ENCODE assay signal across 19 cellular contexts in the genomic region with DNA sequence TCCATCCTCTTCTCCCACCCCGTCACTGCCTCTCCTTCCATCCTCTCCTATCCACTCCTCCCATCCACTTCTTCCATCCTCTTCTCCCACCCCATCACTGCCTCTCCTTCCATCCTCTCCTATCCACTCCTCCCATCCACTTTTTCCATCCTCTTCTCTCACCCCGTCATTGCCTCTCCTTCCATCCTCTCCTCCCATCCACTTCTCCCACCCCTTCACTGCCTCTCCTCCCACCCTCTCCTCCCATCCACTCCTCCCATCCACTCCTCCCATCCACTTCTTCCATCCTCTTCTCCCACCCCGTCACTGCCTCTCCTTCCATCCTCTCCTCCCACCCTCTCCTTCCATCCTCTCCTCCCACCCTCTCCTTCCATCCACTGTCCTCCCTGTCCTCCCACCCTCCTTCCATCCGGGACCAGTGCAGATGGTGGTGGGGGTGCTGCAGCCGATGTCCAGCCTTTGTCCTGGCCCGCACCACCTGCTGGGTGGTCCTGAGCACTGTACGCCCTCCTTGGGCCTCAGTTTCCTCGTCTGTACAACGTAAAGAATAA. TPM values are rescaled to one million over a fixed set of nuclear protein-coding genes. Genes with fewer than 3 reads are reported as not detected.
DNase-seq lines count a peak whose midpoint lies in the region; ATAC-seq and TF ChIP-seq lines count a peak whose summit lies in the region.
"Had no signal": no experiment of that assay in that cellular context is flagged by ENCODE, and none has a peak within 500 bp of the region (broad histone marks: within the 10 kb centered on the region; RNA-seq: fewer than 3 reads in every experiment).

No MANE protein-coding gene starts in this region.

- peak overlapping the region; percentile 13 for H3K4me3 ChIP-seq in ectodermal cell (ENCODE audit: insufficient read depth, low read depth, low read length)
- H3K4me3 ChIP-seq in neural progenitor cell = no peak overlapping the region
- H3K4me3 ChIP-seq: A549, BLaER1, GM12878, SK-N-MC had no signal

- H3K27me3 Mint-ChIP-seq in HFFc6 (ENCODE audit: insufficient read depth) (peaks cover 6% of the 10 kb centered on the region), neural progenitor cell (ENCODE audit: insufficient read depth, low read depth) (peaks cover 9% of the 10 kb centered on the region)

- no peak overlapping the region for H2AFZ ChIP-seq in neural progenitor cell (replicated peaks)

- H3F3A ChIP-seq in neural progenitor cell (ENCODE audit: low read depth) = peaks cover 27% of the 10 kb centered on the region

- intact Hi-C loops in left ventricle myocardium superior (cut with micrococcal nuclease) = no loop called here

- ATAC-seq in GM21529 (IDR thresholded peaks at IDR 0.05; ENCODE audit: unreplicated experiment) = no peak
- ATAC-seq in left ventricle myocardium superior = no peak
- ATAC-seq: A549, GM12878 had no signal

- DNase-seq in HFFc6 (no peak), neural progenitor cell (ENCODE audit: low spot score) (no peak), left ventricle myocardium superior (no peak)
- DNase-seq: CD4-positive, alpha-beta memory T cell; EL; GOT3; KG1; NCI-H187; NCI-H2107; NCI-H510A; NCI-H748 treated with DMSO at 0.1 percent for 48 hours; SHP77 had no signal

- H4K20me1 ChIP-seq in neural progenitor cell (ENCODE audit: low read depth) = peaks cover 43% of the 10 kb centered on the region

- 0 out of 2 replicates have a peak, but pooled peaks cover 4% of the 10 kb centered on the region for H3K9me3 Mint-ChIP-seq in HFFc6
- H3K9me3 Mint-ChIP-seq in neural progenitor cell = peaks cover 3% of the 10 kb centered on the region

- WGBS in ectodermal cell, 2 experiments = 73 to 78% methylated on average over 9 of the region's 9 CpGs

- H3K4me3 Mint-ChIP-seq in HFFc6 (no peak overlapping the region), neural progenitor cell (peak overlapping the region; percentile 67)
- H3K4me3 Mint-ChIP-seq: CD4-positive, alpha-beta memory T cell had no signal

- peak overlapping the region; percentile 93 for H3K4me2 ChIP-seq in neural progenitor cell
- H3K4me2 ChIP-seq: A549 had no signal

- H3K4me1 ChIP-seq in ectodermal cell (ENCODE audit: control insufficient read depth, insufficient read depth, low read length) = peaks cover 44% of the 10 kb centered on the region
- peaks cover 26% of the 10 kb centered on the region for H3K4me1 ChIP-seq in neural progenitor cell

- H3K27me3 ChIP-seq in ectodermal cell (ENCODE audit: control insufficient read depth, insufficient read depth, low read length, poor library complexity, severe bottlenecking) (no peaks in the 10 kb centered on the region), neural progenitor cell (no peaks in the 10 kb centered on the region)
- H3K27me3 ChIP-seq: BLaER1 had no signal

- H3K27ac Mint-ChIP-seq in HFFc6 (peak overlapping the region; percentile 45; the same call in 1 of the 2 replicates), neural progenitor cell (no peak overlapping the region)

- peaks cover 12% of the 10 kb centered on the region for H3K79me2 ChIP-seq in neural progenitor cell (ENCODE audit: low read depth)

- H3K36me3 ChIP-seq in ectodermal cell (ENCODE audit: control insufficient read depth, insufficient read depth, low read length) = peaks cover 5% of the 10 kb centered on the region
- H3K36me3 ChIP-seq in neural progenitor cell = no peaks in the 10 kb centered on the region

- H3K27ac ChIP-seq in ectodermal cell (ENCODE audit: insufficient read depth, low read depth, low read length, poor library complexity, severe bottlenecking) (no peak overlapping the region), neural progenitor cell (no peak overlapping the region)
- H3K27ac ChIP-seq: BLaER1, SK-N-MC had no signal

- no peak for TF ChIP-seq CTCF in HFFc6 (IDR thresholded peaks at IDR 0.05)
- no peak for TF ChIP-seq CTCF in neural progenitor cell (IDR thresholded peaks at IDR 0.05)

- no peak overlapping the region for H3K9ac ChIP-seq in neural progenitor cell

- H3K9me3 ChIP-seq in ectodermal cell (ENCODE audit: control insufficient read depth, low read length) (no peaks in the 10 kb centered on the region), neural progenitor cell (ENCODE audit: low read depth) (no peaks in the 10 kb centered on the region)
- H3K9me3 ChIP-seq: A549, BLaER1 had no signal

- H3K4me1 Mint-ChIP-seq in HFFc6 (ENCODE audit: low read depth) (peaks cover 5% of the 10 kb centered on the region), neural progenitor cell (peaks cover 21% of the 10 kb centered on the region)

- H3K36me3 Mint-ChIP-seq in HFFc6 (ENCODE audit: low read depth) (no peaks in the 10 kb centered on the region; the same call in 1 of the 2 replicates), neural progenitor cell (peaks cover 3% of the 10 kb centered on the region)

RNA-seq across cellular contexts. Expression of a gene that starts 1.1 kb away (rescaled TPM):
- total RNA-seq in HFFc6 (2021; fragmentation: NEBNext Ultra II Directional; extraction: Animal tissue kit (Norgen Biotek cat#: 25700)) = under 1 TPM in 2 of 6 experiments, not detected in 4; 0.02 to 0.14 TPM
- polyA plus RNA-seq in ectodermal cell (2013, experiment 1 of 4) = 23.1 TPM
- 30.3 TPM for polyA plus RNA-seq in ectodermal cell (2013, experiment 2 of 4)
- polyA plus RNA-seq in ectodermal cell (2013, experiment 3 of 4) = 31.3 TPM
- 34.0 TPM for polyA plus RNA-seq in ectodermal cell (2013, experiment 4 of 4)
- 5.9 and 22.5 TPM in 2 replicates for total RNA-seq in neural progenitor cell (ENCODE audit: low replicate concordance)
- 0.10 TPM for total RNA-seq in left ventricle myocardium superior
- total RNA-seq: RPMI7951 had no signal

RNA-seq across cellular contexts. Expression of a gene that starts 4.2 kb away (rescaled TPM):
- total RNA-seq in HFFc6 (2021; fragmentation: NEBNext Ultra II Directional; extraction: Animal tissue kit (Norgen Biotek cat#: 25700)) = 100 to 1,000 TPM in 5 of 6 experiments, 10 to 100 TPM in 1; 91.6 to 115 (median 105) TPM
- 57.5 TPM for polyA plus RNA-seq in ectodermal cell (2013, experiment 1 of 4)
- polyA plus RNA-seq in ectodermal cell (2013, experiment 2 of 4) = 60.6 TPM
- 67.3 TPM for polyA plus RNA-seq in ectodermal cell (2013, experiment 3 of 4)
- 70.6 TPM for polyA plus RNA-seq in ectodermal cell (2013, experiment 4 of 4)
- 46.0 and 125 TPM in 2 replicates for total RNA-seq in neural progenitor cell (ENCODE audit: low replicate concordance)
- total RNA-seq in left ventricle myocardium superior = 62.2 TPM

RNA-seq across cellular contexts. Expression of a gene that starts 9.7 kb away (rescaled TPM):
- 10 to 100 TPM; 18.8 to 30.8 (median 24.2) TPM for total RNA-seq in HFFc6 (2021; fragmentation: NEBNext Ultra II Directional; extraction: Animal tissue kit (Norgen Biotek cat#: 25700))
- polyA plus RNA-seq in ectodermal cell (2013, experiment 1 of 4) = 6.4 TPM
- polyA plus RNA-seq in ectodermal cell (2013, experiment 2 of 4) = 5.7 TPM
- polyA plus RNA-seq in ectodermal cell (2013, experiment 3 of 4) = 7.8 TPM
- polyA plus RNA-seq in ectodermal cell (2013, experiment 4 of 4) = 8.3 TPM
- 1.5 and 4.7 TPM in 2 replicates for total RNA-seq in neural progenitor cell (ENCODE audit: low replicate concordance)
- total RNA-seq in left ventricle myocardium superior = 187 TPM

RNA-seq across cellular contexts. Expression of a gene that starts 17.3 kb away (rescaled TPM):
- 10 to 100 TPM; 11.6 to 19.0 (median 17.7) TPM for total RNA-seq in HFFc6 (2021; fragmentation: NEBNext Ultra II Directional; extraction: Animal tissue kit (Norgen Biotek cat#: 25700))
- polyA plus RNA-seq in ectodermal cell (2013, experiment 1 of 4) = 65.7 TPM
- polyA plus RNA-seq in ectodermal cell (2013, experiment 2 of 4) = 67.4 TPM
- 42.8 TPM for polyA plus RNA-seq in ectodermal cell (2013, experiment 3 of 4)
- polyA plus RNA-seq in ectodermal cell (2013, experiment 4 of 4) = 52.4 TPM
- total RNA-seq in neural progenitor cell (ENCODE audit: low replicate concordance) = 9.3 and 33.4 TPM in 2 replicates
- total RNA-seq in left ventricle myocardium superior = 10.9 TPM

RNA-seq across cellular contexts. Expression of a gene that starts 36.0 kb away (rescaled TPM):
- total RNA-seq in HFFc6 (2021; fragmentation: NEBNext Ultra II Directional; extraction: Animal tissue kit (Norgen Biotek cat#: 25700)) = 10 to 100 TPM; 73.9 to 93.4 (median 84.8) TPM
- polyA plus RNA-seq in ectodermal cell (2013, experiment 1 of 4) = 131 TPM
- polyA plus RNA-seq in ectodermal cell (2013, experiment 2 of 4) = 108 TPM
- polyA plus RNA-seq in ectodermal cell (2013, experiment 3 of 4) = 106 TPM
- 113 TPM for polyA plus RNA-seq in ectodermal cell (2013, experiment 4 of 4)
- total RNA-seq in neural progenitor cell (ENCODE audit: low replicate concordance) = 34.0 and 138 TPM in 2 replicates
- 88.8 TPM for total RNA-seq in left ventricle myocardium superior
